16 cellular contexts compared by ENCODE assay signal in the genomic region with DNA sequence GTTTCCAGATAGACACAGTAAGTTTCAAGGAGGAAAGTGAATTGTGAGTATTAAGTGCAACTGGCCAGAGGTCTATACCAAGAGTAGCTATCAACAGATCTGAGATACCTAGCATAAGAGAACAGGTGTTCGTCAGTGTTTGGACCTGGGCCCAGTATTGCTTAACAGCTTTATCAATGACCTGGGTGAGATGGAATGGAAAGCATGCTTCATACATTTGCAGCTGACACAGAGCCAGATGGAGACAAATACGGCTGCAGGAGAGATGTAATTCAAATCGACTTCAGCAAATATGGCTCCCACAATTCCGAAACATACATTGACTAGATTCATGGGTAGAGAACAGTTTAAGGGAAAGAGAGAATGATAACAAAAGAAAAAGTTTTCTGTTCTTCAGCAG. TPM values are rescaled to one million over a fixed set of nuclear protein-coding genes. Genes with fewer than 3 reads are reported as not detected.
A peak's percentile ranks its signal among the peaks of the same experiment; 100 is the strongest.
DNase-seq lines count a peak whose midpoint lies in the region; ATAC-seq and FAIRE-seq lines count a peak whose summit lies in the region.
"Had no signal": no experiment of that assay in that cellular context is flagged by ENCODE, and none has a peak within 500 bp of the region (broad histone marks: within the 10 kb centered on the region; RNA-seq: fewer than 3 reads in every experiment).

No MANE protein-coding gene starts in this region.

- H3K27me3 ChIP-seq in small intestine (ENCODE audit: control insufficient read depth in 2 of 2, insufficient read depth in 2 of 2, low read length in 2 of 2): no peaks in the 10 kb centered on the region

- H3K4me3 ChIP-seq in small intestine (ENCODE audit: low read depth in 1 of 2, low read length in 2 of 2): no peak overlapping the region
- H3K4me3 ChIP-seq: GM23248, left ventricle myocardium inferior had no signal

- H3K36me3 ChIP-seq in small intestine (ENCODE audit: control insufficient read depth in 2 of 2, insufficient read depth in 2 of 2, low read length in 2 of 2): no peaks in the 10 kb centered on the region
- H3K36me3 ChIP-seq: left ventricle myocardium inferior had no signal

- H3K27ac ChIP-seq in epithelial cell of prostate (no peak overlapping the region), small intestine (ENCODE audit: low read depth in 1 of 2, low read length in 1 of 2) (peak overlapping the region in 1 of 2 donors; percentile 32)
- H3K27ac ChIP-seq: GM23248, left ventricle myocardium inferior had no signal

- peak; percentile 39 for FAIRE-seq in small intestine (lab: Jason Lieb, UNC)

- WGBS in small intestine, 3 donors: 14 to 57% (median 30%) methylated on average over 4 of the region's 4 CpGs

- peak; percentile 15 for DNase-seq in NCI-H1694 treated with DMSO at 0.1 percent for 48 hours (lab: John Stamatoyannopoulos, UW)
- DNase-seq in NCI-H1694 (lab: John Stamatoyannopoulos, UW): no peak
- DNase-seq in NCI-H226: peak; percentile 70
- DNase-seq in epithelial cell of prostate (ENCODE audit: low read depth, low spot score): peak; percentile 18
- peak; percentile 97 for DNase-seq in small intestine
- DNase-seq in cortex of kidney (lab: John Stamatoyannopoulos, UW): no peak
- DNase-seq: activated naive CD8-positive, alpha-beta T cell treated with anti-CD3 and anti-CD28 coated beads, Interleukin-2, amount 10 ng/mL, durations not matched to agents 7 days and 5 days; CD4-positive, CD25-positive, alpha-beta regulatory T cell; GM23248; IMR-90; left ventricle myocardium inferior; stimulated activated naive CD8-positive, alpha-beta T cell treated with anti-CD3 and anti-CD28 coated beads, Interleukin-15, Interleukin-2, amounts not matched to agents 100 U/mL and 50 U/mL, for 24 hours; T-cell had no signal

- H3K9me3 ChIP-seq in small intestine (ENCODE audit: control insufficient read depth, low read depth): no peaks in the 10 kb centered on the region
- H3K9me3 ChIP-seq: left ventricle myocardium inferior had no signal

- H3K4me1 ChIP-seq in small intestine (ENCODE audit: control insufficient read depth in 2 of 2, insufficient read depth in 1 of 2, low read depth in 1 of 2, low read length in 1 of 2): peaks cover 0 to 2% of the 10 kb centered on the region in 2 donors

- no peak for ATAC-seq in HG02763 (IDR thresholded peaks at IDR 0.05; ENCODE audit: unreplicated experiment)
- no peak for ATAC-seq in GM18861 (IDR thresholded peaks at IDR 0.05; ENCODE audit: unreplicated experiment)
- ATAC-seq: activated CD4-positive, CD25-positive, alpha-beta regulatory T cell treated with anti-CD3 and anti-CD28 coated beads, Interleukin-2, amount 50 U/mL, for 24 hours; stimulated activated naive CD8-positive, alpha-beta T cell treated with anti-CD3 and anti-CD28 coated beads, Interleukin-15, Interleukin-2, amounts not matched to agents 100 U/mL and 50 U/mL, for 24 hours; T-cell had no signal

RNA-seq across cellular contexts. Expression of gene COBL, which starts 27.8 kb away (rescaled TPM):
- polyA plus RNA-seq in small intestine: 10 to 100 TPM in 2 of 3 donors, 1 to 10 TPM in 1; 8.4 to 34.2 (median 30.8) TPM
- polyA plus RNA-seq: GM23248, IMR-90 had no signal

Comparison
In these comparisons a context has a peak if more than half of its experiments do, and no peak if none do; other contexts are left out.
1. DNase-seq: peak in NCI-H1694 treated with DMSO at 0.1 percent for 48 hours (single experiment), NCI-H226 (single experiment), epithelial cell of prostate (single experiment) and small intestine (single experiment); none in NCI-H1694 (single experiment) and cortex of kidney (single experiment).